ENCODE assay signal across 1 cellular context in the genomic region with DNA sequence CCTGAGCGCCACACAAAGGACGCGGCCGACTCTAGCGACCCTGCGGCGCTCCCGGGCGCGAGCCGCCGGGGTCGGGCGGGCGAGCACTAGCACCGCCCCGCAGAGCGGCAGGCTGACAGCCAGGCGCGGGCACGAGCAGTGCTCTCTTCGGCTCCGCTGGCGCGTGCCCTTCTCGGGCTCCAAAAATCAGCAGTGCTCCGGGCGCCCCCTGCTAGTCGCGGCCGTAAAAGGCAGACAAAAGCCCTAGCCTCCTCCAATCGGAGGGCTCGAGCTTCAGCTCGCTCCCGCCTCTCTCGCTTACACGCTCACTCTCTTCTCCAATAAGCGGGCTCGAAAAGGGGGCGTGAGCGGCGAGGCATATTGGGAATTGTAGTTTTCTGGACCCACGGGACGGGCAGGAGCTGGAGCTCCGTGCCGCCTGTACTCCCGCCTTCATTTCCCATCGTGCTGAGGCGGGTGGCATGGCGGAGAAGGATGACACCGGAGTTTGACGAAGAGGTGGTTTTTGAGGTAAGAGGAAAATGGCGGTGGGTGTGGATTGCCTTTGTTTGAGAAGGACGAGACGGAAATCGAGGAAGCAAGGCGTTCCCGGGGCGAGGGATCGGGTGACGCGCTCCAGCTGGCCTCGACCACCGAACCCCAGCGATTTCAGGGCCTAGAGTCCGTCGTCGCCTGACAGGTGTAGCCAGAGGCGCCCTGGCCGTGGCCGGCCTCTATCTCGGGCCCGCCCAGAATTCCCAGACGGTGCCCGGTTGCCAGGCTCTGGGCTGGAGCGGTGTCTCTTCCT.
TF ChIP-seq lines count a peak whose summit lies in the region.

FGD6 (minus strand) TSS at position 91 of the 787 bp plus-strand sequence. CDS start 227 bp downstream, outside the sequence.
VEZT (plus strand) TSS at position 431 of the 787 bp plus-strand sequence; CDS start at position 475, 44 bp downstream.

TF ChIP-seq in GM12878, 131 proteins besides CTCF, POLR2A, EP300 and RAD21 (continued from another document and continues in another):
- TF ChIP-seq, protein P1, sequence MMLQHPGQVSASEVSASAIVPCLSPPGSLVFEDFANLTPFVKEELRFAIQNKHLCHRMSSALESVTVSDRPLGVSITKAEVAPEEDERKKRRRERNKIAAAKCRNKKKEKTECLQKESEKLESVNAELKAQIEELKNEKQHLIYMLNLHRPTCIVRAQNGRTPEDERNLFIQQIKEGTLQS (IDR thresholded peaks at IDR 0.05; ENCODE audit: borderline replicate concordance, extremely low read depth, low read depth, low read length) = no peak
- TF ChIP-seq EED (IDR thresholded peaks at IDR 0.05; ENCODE audit: low read depth) = peak; percentile 54
- no peak for TF ChIP-seq TCF3 (IDR thresholded peaks at IDR 0.05; ENCODE audit: borderline replicate concordance, insufficient read depth, low read depth, low read length)
- no peak for TF ChIP-seq PAX8 (IDR thresholded peaks at IDR 0.05)
- 0 out of 4 replicates have a peak, but pooled peaks of 1 of the 2 experiments have one; percentile 11 for TF ChIP-seq ETV6 (conservative IDR thresholded peaks at IDR 0.05 in 1 of 2, IDR thresholded peaks at IDR 0.05 in 1 of 2; ENCODE audit: borderline replicate concordance in 1 of 2, low read depth in 1 of 2)
- peak; percentile 69 for TF ChIP-seq TAF1 (IDR thresholded peaks at IDR 0.05; ENCODE audit: borderline replicate concordance, low read depth, low read length)
- no peak for TF ChIP-seq BCLAF1 (IDR thresholded peaks at IDR 0.05)
- TF ChIP-seq POLR2AphosphoS5 (IDR thresholded peaks at IDR 0.05; ENCODE audit: low read length) = peak; percentile 85
- TF ChIP-seq PBX3 (IDR thresholded peaks at IDR 0.05; ENCODE audit: insufficient replicate concordance, low read depth, low read length) = peak; percentile 79
- no peak for TF ChIP-seq CEBPB (IDR thresholded peaks at IDR 0.05; ENCODE audit: borderline replicate concordance in 1 of 2, low read depth in 2 of 2, low read length in 2 of 2)
- TF ChIP-seq ZNF622 (IDR thresholded peaks at IDR 0.05) = no peak
- TF ChIP-seq, protein P2, sequence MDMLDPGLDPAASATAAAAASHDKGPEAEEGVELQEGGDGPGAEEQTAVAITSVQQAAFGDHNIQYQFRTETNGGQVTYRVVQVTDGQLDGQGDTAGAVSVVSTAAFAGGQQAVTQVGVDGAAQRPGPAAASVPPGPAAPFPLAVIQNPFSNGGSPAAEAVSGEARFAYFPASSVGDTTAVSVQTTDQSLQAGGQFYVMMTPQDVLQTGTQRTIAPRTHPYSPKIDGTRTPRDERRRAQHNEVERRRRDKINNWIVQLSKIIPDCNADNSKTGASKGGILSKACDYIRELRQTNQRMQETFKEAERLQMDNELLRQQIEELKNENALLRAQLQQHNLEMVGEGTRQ (IDR thresholded peaks at IDR 0.05; ENCODE audit: borderline replicate concordance, low read depth, low read length) = peak; percentile 29; the same call in 1 of the 2 replicates
- TF ChIP-seq YY1 (IDR thresholded peaks at IDR 0.05; ENCODE audit: low read depth, low read length) = peak; percentile 92
- no peak for TF ChIP-seq NFXL1 (IDR thresholded peaks at IDR 0.05; ENCODE audit: borderline replicate concordance)
- TF ChIP-seq GATAD2B (conservative IDR thresholded peaks at IDR 0.05; ENCODE audit: low read depth) = peak; percentile 19; the same call in 1 of the 2 replicates
- peak; percentile 95 for TF ChIP-seq CHD2 (IDR thresholded peaks at IDR 0.05; ENCODE audit: borderline replicate concordance, low read depth, low read length)
- peak; percentile 80 for TF ChIP-seq RAD51 (IDR thresholded peaks at IDR 0.05)
- peak; percentile 9; the same call in 1 of the 2 replicates for TF ChIP-seq ZNF207 (IDR thresholded peaks at IDR 0.05; ENCODE audit: borderline replicate concordance)
- TF ChIP-seq MTA3 (IDR thresholded peaks at IDR 0.05; ENCODE audit: borderline replicate concordance, low read length) = no peak
- no peak for TF ChIP-seq ZBTB4 (CRISPR knock-in tag; IDR thresholded peaks at IDR 0.05)
- TF ChIP-seq, protein P3, sequence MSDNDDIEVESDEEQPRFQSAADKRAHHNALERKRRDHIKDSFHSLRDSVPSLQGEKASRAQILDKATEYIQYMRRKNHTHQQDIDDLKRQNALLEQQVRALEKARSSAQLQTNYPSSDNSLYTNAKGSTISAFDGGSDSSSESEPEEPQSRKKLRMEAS (IDR thresholded peaks at IDR 0.05; ENCODE audit: low read depth, low read length) = peak; percentile 80
- no peak for TF ChIP-seq SUZ12 (IDR thresholded peaks at IDR 0.05; ENCODE audit: unreplicated experiment)
- no peak for TF ChIP-seq EGR1 (IDR thresholded peaks at IDR 0.05; ENCODE audit: borderline replicate concordance in 1 of 2, low read depth in 2 of 2, low read length in 2 of 2)
- TF ChIP-seq MLLT1 (IDR thresholded peaks at IDR 0.05) = 0 out of 2 replicates have a peak, but pooled peaks have one; percentile 74
- TF ChIP-seq SRF (IDR thresholded peaks at IDR 0.05; ENCODE audit: low read depth in 2 of 2, low read length in 2 of 2) = peak in 1 of 2 experiments; percentile 67; a peak in 3 of 4 replicates
- peak; percentile 48; the same call in 1 of the 2 replicates for TF ChIP-seq SIN3A (IDR thresholded peaks at IDR 0.05; ENCODE audit: low read depth, low read length)
- no peak for TF ChIP-seq SREBF2 (IDR thresholded peaks at IDR 0.05; ENCODE audit: low read length)
- no peak for TF ChIP-seq KAT2A (conservative IDR thresholded peaks at IDR 0.05; ENCODE audit: control insufficient read depth, low read depth, low read length)
- TF ChIP-seq FOXM1 (IDR thresholded peaks at IDR 0.05; ENCODE audit: low read depth, low read length) = no peak
- TF ChIP-seq SMC3 (IDR thresholded peaks at IDR 0.05; ENCODE audit: borderline replicate concordance, low read length) = peak; percentile 60; the same call in 1 of the 2 replicates
- TF ChIP-seq NR2C1 (IDR thresholded peaks at IDR 0.05) = no peak; the same call in 1 of the 2 replicates
- no peak; the same call in none of the 2 replicates for TF ChIP-seq NR2F1 (conservative IDR thresholded peaks at IDR 0.05)
- TF ChIP-seq, protein P4, sequence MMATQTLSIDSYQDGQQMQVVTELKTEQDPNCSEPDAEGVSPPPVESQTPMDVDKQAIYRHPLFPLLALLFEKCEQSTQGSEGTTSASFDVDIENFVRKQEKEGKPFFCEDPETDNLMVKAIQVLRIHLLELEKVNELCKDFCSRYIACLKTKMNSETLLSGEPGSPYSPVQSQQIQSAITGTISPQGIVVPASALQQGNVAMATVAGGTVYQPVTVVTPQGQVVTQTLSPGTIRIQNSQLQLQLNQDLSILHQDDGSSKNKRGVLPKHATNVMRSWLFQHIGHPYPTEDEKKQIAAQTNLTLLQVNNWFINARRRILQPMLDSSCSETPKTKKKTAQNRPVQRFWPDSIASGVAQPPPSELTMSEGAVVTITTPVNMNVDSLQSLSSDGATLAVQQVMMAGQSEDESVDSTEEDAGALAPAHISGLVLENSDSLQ (IDR thresholded peaks at IDR 0.05) = peak; percentile 96
- TF ChIP-seq MEF2B (IDR thresholded peaks at IDR 0.05; ENCODE audit: partially characterized antibody, poor library complexity, severe bottlenecking) = peak; percentile 1
- TF ChIP-seq USF1 (IDR thresholded peaks at IDR 0.05; ENCODE audit: borderline replicate concordance, extremely low read length, insufficient read depth, low read depth, low read length) = peak; percentile 47
- no peak for TF ChIP-seq YBX1 (IDR thresholded peaks at IDR 0.05)
- peak; percentile 81 for TF ChIP-seq RFX5 (IDR thresholded peaks at IDR 0.05; ENCODE audit: low read depth, low read length)
- TF ChIP-seq PML (IDR thresholded peaks at IDR 0.05; ENCODE audit: low read length) = peak; percentile 54; the same call in 1 of the 2 replicates
- TF ChIP-seq EZH2 (IDR thresholded peaks at IDR 0.05; ENCODE audit: borderline replicate concordance, control insufficient read depth, low read depth, low read length) = no peak
- TF ChIP-seq ZBTB11 (CRISPR knock-in tag; IDR thresholded peaks at IDR 0.05) = no peak
- peak; percentile 58; the same call in 1 of the 2 replicates for TF ChIP-seq TCF12 (IDR thresholded peaks at IDR 0.05; ENCODE audit: low read depth, low read length)
- TF ChIP-seq RELA (IDR thresholded peaks at IDR 0.05; ENCODE audit: borderline replicate concordance, partially characterized antibody) = peak; percentile 45
